In genomic region chr15:52095597-52096262, GRCh38 we compare ENCODE assay signal across 10 cellular contexts. TPM values are rescaled to one million over a fixed set of nuclear protein-coding genes. Genes with fewer than 3 reads are reported as not detected.
DNase-seq lines count a peak whose midpoint lies in the region; ATAC-seq, FAIRE-seq and TF ChIP-seq lines count a peak whose summit lies in the region.
"Had no signal": no experiment of that assay in that cellular context is flagged by ENCODE, and none has a peak within 500 bp of the region (broad histone marks: within the 10 kb centered on the region; RNA-seq: fewer than 3 reads in every experiment).

No MANE protein-coding gene starts in this region.

- no peaks in the 10 kb centered on the region for H3K36me3 ChIP-seq in MG63
- H3K36me3 ChIP-seq in keratinocyte (ENCODE audit: control insufficient read depth in 2 of 2, extremely low read depth in 1 of 2, insufficient read depth in 2 of 2, low read length in 2 of 2), result no peaks in the 10 kb centered on the region
- H3K36me3 ChIP-seq in aorta (ENCODE audit: control insufficient read depth in 1 of 2, insufficient read depth in 2 of 2, low read length in 1 of 2), result no peaks in the 10 kb centered on the region

- DNase-seq in MG63 (peak; percentile 48), astrocyte of the spinal cord (ENCODE audit: low read depth, low spot score) (peak; percentile 84), keratinocyte (ENCODE audit: low read depth, low spot score) (peak; percentile 90), aorta (no peak), NCI-H1092 treated with DMSO at 0.1 percent for 48 hours (lab: John Stamatoyannopoulos, UW) (no peak)
- DNase-seq: activated T-cell treated with anti-CD3 and anti-CD28 coated beads, Interleukin-2, amount 50 U/mL, for 4 hours; KG1; NCI-H524 treated with DMSO at 0.1 percent for 48 hours had no signal

- FAIRE-seq in keratinocyte (lab: Jason Lieb, UNC), result peak; percentile 13

- in situ Hi-C loops in astrocyte of the spinal cord (cut with HindIII; ENCODE audit: low sequenced_read_pairs), result no loop called here

- intact Hi-C loops in aorta (cut with DNase I), result no loop called here

- H4K20me1 ChIP-seq in keratinocyte (ENCODE audit: control insufficient read depth, extremely low read depth, insufficient read depth, low read length), result no peaks in the 10 kb centered on the region

- TF ChIP-seq CTCF in astrocyte of the spinal cord (IDR thresholded peaks at IDR 0.05; ENCODE audit: low read depth, low read length) (no peak), keratinocyte (optimal IDR thresholded peaks at IDR 0.05 in 1 of 3, IDR thresholded peaks at IDR 0.05 in 1 of 3, conservative IDR thresholded peaks at IDR 0.05 in 1 of 3; ENCODE audit: extremely low read depth in 1 of 3, insufficient read depth in 2 of 3, low read length in 3 of 3) (no peak)

- H3K79me2 ChIP-seq in keratinocyte (ENCODE audit: control insufficient read depth, insufficient read depth, low read length), result no peaks in the 10 kb centered on the region

- no peak overlapping the region for H3K4me3 ChIP-seq in MG63
- no peak overlapping the region for H3K4me3 ChIP-seq in astrocyte of the spinal cord (ENCODE audit: low read depth, low read length)
- peak overlapping the region in 1 of 3 experiments; percentile 9 for H3K4me3 ChIP-seq in keratinocyte (ENCODE audit: control insufficient read depth in 2 of 3, extremely low read depth in 1 of 3, insufficient read depth in 2 of 3, low read depth in 1 of 3, low read length in 3 of 3)
- no peak overlapping the region for H3K4me3 ChIP-seq in aorta (ENCODE audit: low read length in 2 of 2)

- peak overlapping the region; percentile 62 for H3K9ac ChIP-seq in keratinocyte (ENCODE audit: control insufficient read depth, extremely low read depth, insufficient read depth, low read length)

- H3K9me3 ChIP-seq in MG63, result peaks cover 2% of the 10 kb centered on the region; the same call in 1 of the 2 replicates
- H3K9me3 ChIP-seq in keratinocyte (ENCODE audit: control insufficient read depth, low read depth, low read length), result no peaks in the 10 kb centered on the region
- no peaks in the 10 kb centered on the region for H3K9me3 ChIP-seq in aorta (ENCODE audit: control insufficient read depth, low read length)

- H3K4me1 ChIP-seq in keratinocyte (ENCODE audit: control insufficient read depth, extremely low read depth, insufficient read depth, low read length) (peaks cover 34% of the 10 kb centered on the region), aorta (ENCODE audit: control insufficient read depth in 1 of 2, insufficient read depth in 2 of 2, low read length in 2 of 2) (no peaks in the 10 kb centered on the region)

- H3K9me1 ChIP-seq in keratinocyte (ENCODE audit: control insufficient read depth, extremely low read depth, insufficient read depth, low read length), result no peaks in the 10 kb centered on the region

- peak overlapping the region; percentile 95 for H3K27ac ChIP-seq in keratinocyte (ENCODE audit: control insufficient read depth, insufficient read depth, low read length)
- no peak overlapping the region for H3K27ac ChIP-seq in aorta (ENCODE audit: low read depth in 1 of 2, low read length in 2 of 2)

- H3K4me2 ChIP-seq in keratinocyte (ENCODE audit: control insufficient read depth, extremely low read depth, insufficient read depth, low read depth, low read length), result peak overlapping the region; percentile 77

- H3K27me3 ChIP-seq in MG63 (no peaks in the 10 kb centered on the region), keratinocyte (ENCODE audit: control insufficient read depth, extremely low read depth, insufficient read depth, low read length) (no peaks in the 10 kb centered on the region), aorta (ENCODE audit: control insufficient read depth in 1 of 2, insufficient read depth in 2 of 2, low read length in 1 of 2) (no peaks in the 10 kb centered on the region)

- ATAC-seq in aorta (ENCODE audit: low FRiP score) (peak; percentile 42), HG03460 (IDR thresholded peaks at IDR 0.05; ENCODE audit: unreplicated experiment) (no peak)
- ATAC-seq in activated CD4-positive, CD25-positive, alpha-beta regulatory T cell treated with anti-CD3 and anti-CD28 coated beads, Interleukin-2, amount 50 U/mL, for 24 hours, result no peak
- ATAC-seq: activated T-cell treated with anti-CD3 and anti-CD28 coated beads, Interleukin-2, amount 50 U/mL, for 4 hours had no signal

- H2AFZ ChIP-seq in keratinocyte (ENCODE audit: control insufficient read depth, low read length), result no peak overlapping the region

- WGBS in aorta, 2 donors, result 63 to 78% methylated on average over 4 of the region's 4 CpGs

- dilution Hi-C loops in keratinocyte (cut with MboI; ENCODE audit: extremely low pct_ligation_motif_present, low sequenced_read_pairs), result no loop called here

RNA-seq across cellular contexts. Expression of gene BCL2L10, which starts 16.8 kb away (rescaled TPM):
- not detected in 2 replicates for total RNA-seq in MG63 (2014; rRNA removed; shearing (Covaris generic); ENCODE audit: low replicate concordance)
- polyA plus RNA-seq in keratinocyte (0.39 to 0.72 TPM (median 0.64 TPM) in 3 replicates), aorta (not detected)
- polyA plus RNA-seq in keratinocyte (2011; ENCODE audit: low read depth), result 0.57 TPM
- polyA plus RNA-seq in keratinocyte (2011; cell fraction: cytosol; rRNA removed), result 0.79 and 0.90 TPM in 2 replicates
- polyA plus RNA-seq in keratinocyte (2011; cell fraction: nucleus; rRNA removed), result 0.51 and 0.93 TPM in 2 replicates
- polyA plus RNA-seq in keratinocyte (2012; ENCODE audit: low replicate concordance), result 0.38 and 0.44 TPM in 2 replicates
- polyA minus RNA-seq in keratinocyte, result 0.23 TPM in 1 of 3 replicates, not detected in the others
- polyA minus RNA-seq in keratinocyte (2011; cell fraction: cytosol; rRNA and poly(A)+ RNA removed), result not detected
- polyA minus RNA-seq in keratinocyte (2011; cell fraction: nucleus; rRNA and poly(A)+ RNA removed), result not detected in 2 replicates
- total RNA-seq in aorta, result not detected

Comparison
In these comparisons a context has a peak if more than half of its experiments do, and no peak if none do; other contexts are left out.
1. DNase-seq: peak in MG63 (single experiment), astrocyte of the spinal cord (single experiment) and keratinocyte (single experiment); none in aorta (0 of 2) and NCI-H1092 treated with DMSO at 0.1 percent for 48 hours (single experiment).